ENCODE assay signal across 9 cellular contexts in the genomic region with DNA sequence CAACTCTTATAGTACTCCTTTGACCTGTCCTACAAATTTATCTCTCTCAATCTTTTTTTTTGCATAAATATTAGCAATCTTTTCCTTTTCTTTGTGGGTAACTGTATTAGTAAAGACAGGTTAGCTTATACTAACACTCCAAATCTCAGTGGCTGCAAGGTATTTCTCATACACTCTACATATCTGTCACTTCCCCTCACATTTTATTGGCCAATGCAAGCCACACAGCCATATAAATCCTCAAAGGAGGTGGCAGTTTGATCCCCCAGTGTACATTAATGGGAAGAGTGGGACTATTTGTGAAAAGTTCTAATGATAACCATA. TPM values are rescaled to one million over a fixed set of nuclear protein-coding genes. Genes with fewer than 3 reads are reported as not detected.
DNase-seq lines count a peak whose midpoint lies in the region; ATAC-seq, FAIRE-seq and TF ChIP-seq lines count a peak whose summit lies in the region.
"Had no signal": no experiment of that assay in that cellular context is flagged by ENCODE, and none has a peak within 500 bp of the region (broad histone marks: within the 10 kb centered on the region; RNA-seq: fewer than 3 reads in every experiment).

No MANE protein-coding gene starts in this region.

- H2AFZ ChIP-seq in OCI-LY1 (ENCODE audit: low read length) = peak overlapping the region; percentile 30

- peaks cover 36% of the 10 kb centered on the region for H3K4me1 ChIP-seq in DOHH2 (ENCODE audit: control insufficient read depth, low read length)
- H3K4me1 ChIP-seq in OCI-LY1 (ENCODE audit: insufficient read depth, low read length, severe bottlenecking) = peaks cover 22% of the 10 kb centered on the region
- H3K4me1 ChIP-seq in right atrium auricular region = peaks cover 0 to 2% of the 10 kb centered on the region in 2 donors
- H3K4me1 ChIP-seq in uterus = no peaks in the 10 kb centered on the region

- TF ChIP-seq CTCF in DOHH2 (IDR thresholded peaks at IDR 0.05; ENCODE audit: low read depth, low read length, poor library complexity, severe bottlenecking) (no peak), OCI-LY1 (IDR thresholded peaks at IDR 0.05; ENCODE audit: low read length) (no peak), right atrium auricular region (IDR thresholded peaks at IDR 0.05) (no peak), uterus (IDR thresholded peaks at IDR 0.05) (no peak), D721Med (IDR thresholded peaks at IDR 0.05; ENCODE audit: insufficient read depth, missing control alignments) (no peak), brain microvascular endothelial cell (IDR thresholded peaks at IDR 0.05; ENCODE audit: low read depth, low read length, missing control alignments) (no peak)

- intact Hi-C loops in uterus (cut with DNase I; ENCODE audit: low total_unique reads) = no loop called here

- H3K27me3 ChIP-seq in DOHH2 (ENCODE audit: control insufficient read depth, low read length) (no peaks in the 10 kb centered on the region), OCI-LY1 (ENCODE audit: insufficient read depth, low read length) (no peaks in the 10 kb centered on the region), right atrium auricular region (no peaks in the 10 kb centered on the region), uterus (no peaks in the 10 kb centered on the region), brain microvascular endothelial cell (replicated peaks) (no peaks in the 10 kb centered on the region)

- H3F3A ChIP-seq in DOHH2 (ENCODE audit: control insufficient read depth, insufficient read depth) = no peaks in the 10 kb centered on the region
- H3F3A ChIP-seq in OCI-LY1 (ENCODE audit: insufficient read depth, low read length) = no peaks in the 10 kb centered on the region

- H3K4me3 ChIP-seq in DOHH2 (ENCODE audit: low read length) = peak overlapping the region; percentile 79
- H3K4me3 ChIP-seq in OCI-LY1 (ENCODE audit: low read depth, low read length, poor library complexity, severe bottlenecking) = peak overlapping the region; percentile 55
- peak overlapping the region in 1 of 2 donors; percentile 33 for H3K4me3 ChIP-seq in right atrium auricular region
- peak overlapping the region in 1 of 2 donors; percentile 33 for H3K4me3 ChIP-seq in uterus
- H3K4me3 ChIP-seq in brain microvascular endothelial cell (ENCODE audit: low read depth, low read length) = no peak overlapping the region

- H3K9me2 ChIP-seq in DOHH2 (replicated peaks; ENCODE audit: control insufficient read depth, low read length) = no peaks in the 10 kb centered on the region
- no peaks in the 10 kb centered on the region for H3K9me2 ChIP-seq in OCI-LY1 (ENCODE audit: low read depth, low read length)

- H3K9me3 ChIP-seq in DOHH2 (ENCODE audit: control insufficient read depth, insufficient read depth, low read length) (no peaks in the 10 kb centered on the region), OCI-LY1 (ENCODE audit: low read length) (no peaks in the 10 kb centered on the region), right atrium auricular region (no peaks in the 10 kb centered on the region), uterus (no peaks in the 10 kb centered on the region)

- H3K9ac ChIP-seq in OCI-LY1 (ENCODE audit: low read length) = peak overlapping the region; percentile 58

- H3K79me2 ChIP-seq in DOHH2 (ENCODE audit: control insufficient read depth, low read length) (no peaks in the 10 kb centered on the region), OCI-LY1 (ENCODE audit: insufficient read depth, low read length) (no peaks in the 10 kb centered on the region)

- DNase-seq in right atrium auricular region (ENCODE audit: low spot score) (no peak), uterus (no peak), D721Med (ENCODE audit: insufficient read length, low spot score) (no peak), brain microvascular endothelial cell (no peak)

- H3K36me3 ChIP-seq in DOHH2 (ENCODE audit: control insufficient read depth, low read length) (no peaks in the 10 kb centered on the region), OCI-LY1 (ENCODE audit: insufficient read depth, low read length) (no peaks in the 10 kb centered on the region; the same call in 1 of the 2 replicates), right atrium auricular region (no peaks in the 10 kb centered on the region), uterus (no peaks in the 10 kb centered on the region), brain microvascular endothelial cell (replicated peaks) (no peaks in the 10 kb centered on the region)

- H3K4me2 ChIP-seq in DOHH2 (ENCODE audit: low read length) (peak overlapping the region; percentile 75), OCI-LY1 (ENCODE audit: low read length) (peak overlapping the region; percentile 71)

- no peaks in the 10 kb centered on the region for H4K20me1 ChIP-seq in DOHH2 (ENCODE audit: control insufficient read depth, insufficient read depth, low read depth, low read length)
- no peaks in the 10 kb centered on the region for H4K20me1 ChIP-seq in OCI-LY1 (ENCODE audit: insufficient read depth, low read length)

- in situ Hi-C loops in brain microvascular endothelial cell (cut with HindIII; ENCODE audit: low pct_ligation_motif_present, low sequenced_read_pairs) = loop anchor here (25.0 kb wide), 1 partner anchor 165 kb away; no protein-coding TSS in a partner anchor

- peak; percentile 62 for ATAC-seq in HG02610 (IDR thresholded peaks at IDR 0.05; ENCODE audit: unreplicated experiment)
- no peak for ATAC-seq in GM18873 (IDR thresholded peaks at IDR 0.05; ENCODE audit: low FRiP score, unreplicated experiment)

- TF ChIP-seq POLR2A in uterus (IDR thresholded peaks at IDR 0.05) = no peak

- H3K27ac ChIP-seq in DOHH2 (ENCODE audit: low read depth, low read length) (peak overlapping the region; percentile 70), OCI-LY1 (ENCODE audit: low read depth, low read length, poor library complexity, severe bottlenecking) (peak overlapping the region; percentile 52), right atrium auricular region (peak overlapping the region; percentile 9 to 51), uterus (peak overlapping the region; percentile 13 to 50), brain microvascular endothelial cell (no peak overlapping the region)

- no peak for FAIRE-seq in D721Med (lab: Jason Lieb, UNC)
- FAIRE-seq: bronchial epithelial cell had no signal

RNA-seq across cellular contexts. Expression of gene EED, which starts 42.6 kb away (rescaled TPM):
- total RNA-seq in right atrium auricular region (1 to 10 TPM; 8.2 to 8.3 TPM), uterus (10 to 100 TPM; 16.4 to 53.8 (median 31.3) TPM)
